In genomic region chr7:149772821-149773425, GRCh38 we compare ENCODE assay signal across 8 cellular contexts. TPM values are rescaled to one million over a fixed set of nuclear protein-coding genes. Genes with fewer than 3 reads are reported as not detected.
DNase-seq lines count a peak whose midpoint lies in the region; ATAC-seq and TF ChIP-seq lines count a peak whose summit lies in the region.

No MANE protein-coding gene starts in this region.

- BruUV-seq in A673 (replicated peaks; lab: Mats Ljungman, UMichigan), result no TSS peak

- peak overlapping the region; percentile 84 for H3K4me3 ChIP-seq in A673 (ENCODE audit: low read depth, low read length, poor library complexity, severe bottlenecking)
- peak overlapping the region; percentile 38 to 66 (median 63) for H3K4me3 ChIP-seq in skeletal muscle tissue (ENCODE audit: low read length in 3 of 3)

- no peak for TF ChIP-seq CTCF in A673 (conservative IDR thresholded peaks at IDR 0.05; ENCODE audit: low read depth, low read length)

- no peak for TF ChIP-seq EP300 in Ishikawa (IDR thresholded peaks at IDR 0.05; ENCODE audit: borderline replicate concordance)

- H3K9ac ChIP-seq in skeletal muscle tissue (ENCODE audit: low read depth in 1 of 3, low read length in 3 of 3), result peak overlapping the region in 1 of 3 donors; percentile 57

- H3K9me3 ChIP-seq in A673 (ENCODE audit: low read depth, low read length, poor library complexity, severe bottlenecking) (no peaks in the 10 kb centered on the region), skeletal muscle tissue (ENCODE audit: control insufficient read depth in 3 of 3, low read length in 3 of 3) (no peaks in the 10 kb centered on the region)

- H3K4me1 Mint-ChIP-seq in activated T-helper 17 cell treated with anti-CD3 and anti-CD28 coated beads, Interleukin-2, amount 50 U/mL, for 72 hours, result no peaks in the 10 kb centered on the region

- H3K4me3 Mint-ChIP-seq in activated T-helper 17 cell treated with anti-CD3 and anti-CD28 coated beads, Interleukin-2, amount 50 U/mL, for 72 hours, result peak overlapping the region; percentile 65

- peak; percentile 37 for DNase-seq in A673 (ENCODE audit: low spot score)
- DNase-seq in left ventricle myocardium superior, result peak; percentile 58

- H3K27ac ChIP-seq in A673 (ENCODE audit: low read depth, low read length, poor library complexity, severe bottlenecking) (peak overlapping the region; percentile 80), skeletal muscle tissue (ENCODE audit: low read depth, low read length) (no peak overlapping the region)

- POLR2A ChIA-PET in A673 (lab: Charles Lee; ENCODE audit: low non-redundant PET), result no interaction called here

- intact Hi-C loops in A673 (cut with micrococcal nuclease; ENCODE audit: unreplicated experiment), result no loop called here
- intact Hi-C loops in left ventricle myocardium superior (cut with micrococcal nuclease), result no loop called here

- H3K27me3 ChIP-seq in A673 (replicated peaks; ENCODE audit: insufficient read depth, low read depth, low read length, poor library complexity) (no peaks in the 10 kb centered on the region), skeletal muscle tissue (ENCODE audit: control insufficient read depth in 3 of 3, insufficient read depth in 3 of 3, low read length in 3 of 3) (peaks cover 0 to 18% (median 5%) of the 10 kb centered on the region in 3 donors)

- peaks cover 3% of the 10 kb centered on the region for H3K36me3 ChIP-seq in A673 (ENCODE audit: insufficient read depth, low read length, poor library complexity, severe bottlenecking)
- H3K36me3 ChIP-seq in skeletal muscle tissue (ENCODE audit: control insufficient read depth in 3 of 3, insufficient read depth in 3 of 3, low read length in 3 of 3), result no peaks in the 10 kb centered on the region

- H3K4me1 ChIP-seq in A673 (ENCODE audit: insufficient read depth, low read length, poor library complexity, severe bottlenecking) (peaks cover 15% of the 10 kb centered on the region), skeletal muscle tissue (ENCODE audit: control insufficient read depth in 3 of 3, insufficient read depth in 3 of 3, low read length in 3 of 3) (peaks cover 9 to 16% (median 14%) of the 10 kb centered on the region in 3 donors)

- H3K36me3 Mint-ChIP-seq in activated T-helper 17 cell treated with anti-CD3 and anti-CD28 coated beads, Interleukin-2, amount 50 U/mL, for 72 hours (ENCODE audit: low read depth), result no peaks in the 10 kb centered on the region

- no peak overlapping the region for H3K27ac Mint-ChIP-seq in activated T-helper 17 cell treated with anti-CD3 and anti-CD28 coated beads, Interleukin-2, amount 50 U/mL, for 72 hours

- CTCF ChIA-PET in A673 (lab: Charles Lee), result no interaction called here

- no peak for ATAC-seq in activated T-helper 17 cell treated with anti-CD3 and anti-CD28 coated beads, Interleukin-2, amount 50 U/mL, for 72 hours (replicated peaks)
- ATAC-seq in left ventricle myocardium superior, result no peak
- no peak for ATAC-seq in GM19328 (IDR thresholded peaks at IDR 0.05; ENCODE audit: unreplicated experiment)
- ATAC-seq in HG03196 (IDR thresholded peaks at IDR 0.05; ENCODE audit: unreplicated experiment), result no peak
- no peak for ATAC-seq in HG03565 (IDR thresholded peaks at IDR 0.05; ENCODE audit: unreplicated experiment)

- no peaks in the 10 kb centered on the region for H3K9me3 Mint-ChIP-seq in activated T-helper 17 cell treated with anti-CD3 and anti-CD28 coated beads, Interleukin-2, amount 50 U/mL, for 72 hours

- no peaks in the 10 kb centered on the region for H3K27me3 Mint-ChIP-seq in activated T-helper 17 cell treated with anti-CD3 and anti-CD28 coated beads, Interleukin-2, amount 50 U/mL, for 72 hours

- TF ChIP-seq RAD21 in Ishikawa (IDR thresholded peaks at IDR 0.05; ENCODE audit: low read depth), result no peak

TF ChIP-seq in Ishikawa, 13 proteins besides CTCF, POLR2A, EP300 and RAD21:
- peak; percentile 61 for TF ChIP-seq YY1 (IDR thresholded peaks at IDR 0.05; ENCODE audit: low read depth)
- no peak; the same call in 1 of the 2 replicates for TF ChIP-seq ZBTB7A (IDR thresholded peaks at IDR 0.05; ENCODE audit: low read depth)

RNA-seq across cellular contexts. Expression of gene ZNF467, which starts 0.5 kb away (rescaled TPM):
- total RNA-seq in A673 (2021) (3.5 and 7.5 TPM in 2 replicates), left ventricle myocardium superior (7.8 TPM), skeletal muscle tissue (2.1 TPM)
- total RNA-seq in activated T-helper 17 cell treated with anti-CD3 and anti-CD28 coated beads, Interleukin-2, amount 50 U/mL, for 72 hours, result under 1 TPM in 1 of 2 donors, not detected in 1; 0.42 TPM
